ENCODE assay signal across 10 cellular contexts in the genomic region with DNA sequence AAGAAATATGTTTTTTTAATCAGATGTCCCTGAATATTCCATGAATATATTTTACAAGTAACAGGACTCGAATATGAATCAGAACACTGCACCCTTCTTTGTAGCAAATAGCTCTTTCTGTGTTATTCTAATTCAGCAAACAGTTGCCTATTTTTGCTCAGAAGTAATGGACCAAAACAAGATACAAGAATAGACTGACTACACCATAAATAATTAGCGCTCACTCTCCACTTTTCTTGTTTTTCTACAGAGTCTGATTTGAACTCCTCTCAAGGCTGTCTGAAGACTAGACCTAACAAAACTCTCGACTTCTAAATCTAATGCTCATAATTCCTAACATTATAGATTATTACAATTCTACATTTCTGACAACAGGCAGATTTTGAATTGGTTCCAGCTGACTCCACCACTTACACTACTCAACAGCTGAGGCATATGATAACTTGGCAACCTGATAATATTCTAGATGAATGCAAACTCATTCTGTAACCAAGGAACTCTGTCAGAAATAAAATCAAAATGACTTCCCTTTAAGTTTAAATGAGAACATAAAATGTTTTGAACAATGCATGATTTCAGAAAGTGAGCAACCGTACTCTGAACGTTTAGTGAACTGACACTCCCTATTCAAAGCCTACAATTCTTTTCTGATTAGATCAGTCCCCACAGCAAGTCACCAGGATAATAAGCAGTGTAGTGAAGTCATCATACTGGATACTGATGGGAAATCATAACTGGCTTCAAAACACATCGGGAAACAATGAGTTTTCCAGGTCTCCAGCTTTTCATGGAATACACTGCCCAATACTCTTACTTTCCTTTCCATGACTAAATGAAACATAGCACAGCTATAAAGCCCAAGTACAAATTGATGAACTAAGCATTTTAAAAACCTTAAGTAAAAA.
DNase-seq lines count a peak whose midpoint lies in the region; ATAC-seq and TF ChIP-seq lines count a peak whose summit lies in the region.
"Had no signal": no experiment of that assay in that cellular context is flagged by ENCODE, and none has a peak within 500 bp of the region (broad histone marks: within the 10 kb centered on the region; RNA-seq: fewer than 3 reads in every experiment).

No MANE protein-coding gene starts in this region.

- no peaks in the 10 kb centered on the region for H3K36me3 ChIP-seq in iPS-20b (ENCODE audit: insufficient read depth, low read depth, low read length)
- no peaks in the 10 kb centered on the region for H3K36me3 ChIP-seq in uterus
- H3K36me3 ChIP-seq: pancreas had no signal

- peak; percentile 30 for DNase-seq in NCI-H748 (lab: John Stamatoyannopoulos, UW; ENCODE audit: unreplicated experiment)
- DNase-seq in NCI-H748 treated with DMSO at 0.1 percent for 48 hours (lab: John Stamatoyannopoulos, UW) = no peak
- DNase-seq in uterus = no peak
- no peak for DNase-seq in stimulated activated CD4-positive, alpha-beta T cell treated with anti-CD3 and anti-CD28 coated beads, Interleukin-4, amount 100 ng/mL, for 4 hours
- DNase-seq: DND-41, pancreas had no signal

- no peak for ATAC-seq in GM21515 (IDR thresholded peaks at IDR 0.05; ENCODE audit: unreplicated experiment)
- ATAC-seq in GM21360 (IDR thresholded peaks at IDR 0.05; ENCODE audit: unreplicated experiment) = no peak

- H3K27me3 ChIP-seq in iPS-20b (ENCODE audit: insufficient read depth, low read length) = no peaks in the 10 kb centered on the region
- no peaks in the 10 kb centered on the region for H3K27me3 ChIP-seq in uterus

- H3K4me3 ChIP-seq in iPS-20b (ENCODE audit: low read length) (peak overlapping the region; percentile 94; the same call in 1 of the 2 replicates), uterus (no peak overlapping the region)
- H3K4me3 ChIP-seq: pancreas had no signal

- H3K27ac ChIP-seq in angular gyrus (ENCODE audit: low read depth, low read length) (peak overlapping the region; percentile 44), iPS-20b (ENCODE audit: low read length) (no peak overlapping the region), uterus (peak overlapping the region; percentile 27 to 30)

- peak overlapping the region; percentile 3; the same call in 1 of the 2 replicates for H3K9ac ChIP-seq in iPS-20b (ENCODE audit: low read depth, low read length)

- intact Hi-C loops in uterus (cut with DNase I; ENCODE audit: low total_unique reads) = loop anchor here (5.0 kb wide), 1 partner anchor 133 kb away; no protein-coding TSS in a partner anchor

- no peak for TF ChIP-seq CTCF in uterus (IDR thresholded peaks at IDR 0.05)

- H3K4me1 ChIP-seq in iPS-20b (ENCODE audit: insufficient read depth, low read length) (peaks cover 36% of the 10 kb centered on the region), uterus (peaks cover 0 to 13% of the 10 kb centered on the region in 2 donors)
- H3K4me1 ChIP-seq: pancreas had no signal

- H3K9me3 ChIP-seq in iPS-20b (ENCODE audit: insufficient read depth, low read depth, low read length) = no peaks in the 10 kb centered on the region
- no peaks in the 10 kb centered on the region for H3K9me3 ChIP-seq in uterus
- H3K9me3 ChIP-seq: pancreas had no signal

- peak in 1 of 2 donors; percentile 10 for TF ChIP-seq POLR2A in uterus (IDR thresholded peaks at IDR 0.05)
